16 cellular contexts compared by ENCODE assay signal in the genomic region with DNA sequence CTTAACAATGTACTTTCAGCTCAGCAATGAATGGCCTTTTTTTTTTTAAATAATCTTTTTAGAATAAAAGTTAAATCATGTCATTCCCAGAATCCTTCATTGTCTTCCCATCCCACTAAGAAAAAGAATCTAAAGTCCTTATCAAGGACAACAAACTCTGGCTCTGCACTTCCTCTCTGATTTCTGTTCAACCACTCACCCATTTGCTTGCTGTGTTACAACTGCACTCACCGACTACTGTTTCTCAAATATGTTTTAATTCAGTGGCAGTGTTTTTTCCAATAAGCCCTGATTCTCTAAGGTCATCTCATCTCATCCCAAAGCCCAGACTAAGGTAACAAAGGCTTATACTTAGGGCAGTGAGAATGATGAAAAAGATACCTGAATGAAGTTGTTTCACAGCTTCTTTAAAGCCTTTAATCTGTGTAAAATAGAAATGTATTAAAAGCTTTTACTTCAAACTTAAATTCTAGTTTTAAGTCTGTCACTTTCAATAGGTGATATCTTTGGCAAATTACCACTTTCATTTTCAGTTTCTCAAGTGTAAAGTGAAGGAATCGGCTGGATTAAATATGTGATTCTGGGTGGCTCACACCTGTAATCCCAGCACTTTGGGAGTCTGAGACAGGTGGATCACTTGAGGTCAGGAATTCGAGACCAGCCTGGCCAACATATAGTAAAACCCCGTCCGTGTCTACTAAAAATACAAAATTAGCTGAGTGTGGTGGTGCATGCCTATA.
A peak's percentile ranks its signal among the peaks of the same experiment; 100 is the strongest.
DNase-seq lines count a peak whose midpoint lies in the region; FAIRE-seq and TF ChIP-seq lines count a peak whose summit lies in the region.
"Had no signal": no experiment of that assay in that cellular context is flagged by ENCODE, and none has a peak within 500 bp of the region (broad histone marks: within the 10 kb centered on the region; RNA-seq: fewer than 3 reads in every experiment).

No MANE protein-coding gene starts in this region.

- H3K4me2 ChIP-seq in OCI-LY3 (ENCODE audit: low read length): peak overlapping the region; percentile 25

- H3K27ac ChIP-seq in OCI-LY3 (ENCODE audit: low read length): peak overlapping the region; percentile 10
- H3K27ac ChIP-seq in colonic mucosa: peak overlapping the region; percentile 15
- H3K27ac ChIP-seq in spleen: peak overlapping the region in 5 of 8 donors; percentile 5 to 63 (median 29)
- H3K27ac ChIP-seq: foreskin keratinocyte, SK-N-MC had no signal

- H4K20me1 ChIP-seq in OCI-LY3 (ENCODE audit: insufficient read depth, low read length): no peaks in the 10 kb centered on the region

- peaks cover 6% of the 10 kb centered on the region for H3K36me3 Mint-ChIP-seq in activated naive CD4-positive, alpha-beta T cell treated with anti-CD3 and anti-CD28 coated beads, Interleukin-2, amount 50 U/mL, for 24 hours

- H3K4me1 ChIP-seq in OCI-LY3 (ENCODE audit: low read length) (peaks cover 11% of the 10 kb centered on the region), colonic mucosa (no peaks in the 10 kb centered on the region), spleen (peaks cover 0 to 14% (median 11%) of the 10 kb centered on the region in 6 donors)
- H3K4me1 ChIP-seq: foreskin keratinocyte had no signal

- peak overlapping the region; percentile 68 for H3K4me3 Mint-ChIP-seq in activated naive CD4-positive, alpha-beta T cell treated with anti-CD3 and anti-CD28 coated beads, Interleukin-2, amount 50 U/mL, for 24 hours
- H3K4me3 Mint-ChIP-seq: nephron had no signal

- no peaks in the 10 kb centered on the region for H3K9me3 Mint-ChIP-seq in activated naive CD4-positive, alpha-beta T cell treated with anti-CD3 and anti-CD28 coated beads, Interleukin-2, amount 50 U/mL, for 24 hours
- H3K9me3 Mint-ChIP-seq: nephron had no signal

- H3K27me3 Mint-ChIP-seq in activated naive CD4-positive, alpha-beta T cell treated with anti-CD3 and anti-CD28 coated beads, Interleukin-2, amount 50 U/mL, for 24 hours: no peaks in the 10 kb centered on the region

- intact Hi-C loops in colonic mucosa (cut with DNase I): no loop called here
- intact Hi-C loops in spleen (cut with DNase I; ENCODE audit: low total_unique reads): no loop called here

- H3K36me3 ChIP-seq in OCI-LY3 (replicated peaks; ENCODE audit: low read depth, low read length): peaks cover 14% of the 10 kb centered on the region
- H3K36me3 ChIP-seq in colonic mucosa: no peaks in the 10 kb centered on the region
- H3K36me3 ChIP-seq in spleen: peaks cover 0 to 55% (median 0%) of the 10 kb centered on the region in 6 donors
- no peaks in the 10 kb centered on the region for H3K36me3 ChIP-seq in H7 (replicated peaks; ENCODE audit: control insufficient read depth, insufficient read depth, low read length)

- peaks cover 11% of the 10 kb centered on the region for H3K4me1 Mint-ChIP-seq in activated naive CD4-positive, alpha-beta T cell treated with anti-CD3 and anti-CD28 coated beads, Interleukin-2, amount 50 U/mL, for 24 hours
- H3K4me1 Mint-ChIP-seq: nephron had no signal

- H3K9ac ChIP-seq in OCI-LY3 (ENCODE audit: low read length) (no peak overlapping the region), colonic mucosa (ENCODE audit: low read depth in 2 of 2, low read length in 2 of 2) (no peak overlapping the region)

- WGBS in spleen, 5 donors: 52 to 67% (median 57%) methylated on average over 5 of the region's 5 CpGs

- H3K27me3 ChIP-seq in OCI-LY3 (ENCODE audit: low read depth, low read length) (no peaks in the 10 kb centered on the region), colonic mucosa (no peaks in the 10 kb centered on the region), spleen (replicated peaks in 1 of 7) (no peaks in the 10 kb centered on the region), H7 (ENCODE audit: control insufficient read depth, insufficient read depth, low read length) (no peaks in the 10 kb centered on the region)
- H3K27me3 ChIP-seq: foreskin keratinocyte had no signal

- no peak for TF ChIP-seq POLR2A in spleen (IDR thresholded peaks at IDR 0.05)

- no peaks in the 10 kb centered on the region for H3K79me2 ChIP-seq in OCI-LY3 (ENCODE audit: low read length)

- no peak overlapping the region for H2AFZ ChIP-seq in OCI-LY3 (ENCODE audit: low read depth, low read length)

- no peak for TF ChIP-seq CTCF in OCI-LY3 (IDR thresholded peaks at IDR 0.05; ENCODE audit: low read depth, low read length)
- TF ChIP-seq CTCF in colonic mucosa (IDR thresholded peaks at IDR 0.05): no peak
- TF ChIP-seq CTCF in spleen (IDR thresholded peaks at IDR 0.05 in 8 of 11, conservative IDR thresholded peaks at IDR 0.05 in 3 of 11): no peak

- no peak for DNase-seq in activated naive CD4-positive, alpha-beta T cell treated with anti-CD3 and anti-CD28 coated beads, Interleukin-2, amount 50 U/mL, for 16 hours
- DNase-seq in colonic mucosa (no peak), spleen (no peak), cerebellum (ENCODE audit: low spot score) (no peak), H7 (no peak), HTR-8/SVneo (ENCODE audit: insufficient read length, low spot score) (no peak)
- DNase-seq: central memory CD4-positive, alpha-beta T cell; foreskin keratinocyte; GDM1; NCI-H1694; NCI-H510A treated with DMSO at 0.1 percent for 48 hours; PC-3 had no signal

- H3K4me3 ChIP-seq in OCI-LY3 (ENCODE audit: low read length) (0 out of 2 replicates have a peak overlapping the region, but pooled peaks have one; percentile 14), colonic mucosa (no peak overlapping the region), spleen (peak overlapping the region in 2 of 8 donors; percentile 7 to 44), H7 (ENCODE audit: insufficient read depth, low read depth, low read length) (no peak overlapping the region)
- H3K4me3 ChIP-seq: SK-N-MC had no signal

- H3K9me3 ChIP-seq in OCI-LY3 (ENCODE audit: insufficient read depth, low read length) (no peaks in the 10 kb centered on the region), colonic mucosa (no peaks in the 10 kb centered on the region), spleen (no peaks in the 10 kb centered on the region)

- no peak for FAIRE-seq in HTR-8/SVneo (lab: Jason Lieb, UNC)

- H3K27ac Mint-ChIP-seq in activated naive CD4-positive, alpha-beta T cell treated with anti-CD3 and anti-CD28 coated beads, Interleukin-2, amount 50 U/mL, for 24 hours: peak overlapping the region; percentile 31
- H3K27ac Mint-ChIP-seq: nephron had no signal
